Comparison of ENCODE assay signal across 8 cellular contexts in the genomic region with DNA sequence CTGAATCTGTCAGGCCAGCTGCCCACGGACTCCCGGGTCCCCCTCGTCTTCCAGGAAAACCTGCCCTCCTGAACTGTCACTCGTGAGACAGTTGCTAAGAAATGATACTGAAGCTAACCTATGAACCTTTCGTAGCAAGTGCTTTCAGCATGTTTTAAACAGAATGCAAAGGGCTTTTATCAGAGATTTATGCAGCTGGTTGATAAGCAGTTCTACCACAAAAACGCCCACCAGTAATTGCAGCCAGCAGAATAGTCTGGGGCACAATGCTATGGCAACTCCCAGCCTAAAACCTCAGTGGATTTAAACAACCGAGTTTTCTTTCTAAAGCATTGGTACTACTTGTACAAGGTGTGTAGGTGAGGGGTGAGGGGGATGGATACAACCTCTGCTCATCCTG.
"Had no signal": no experiment of that assay in that cellular context is flagged by ENCODE, and none has a peak within 500 bp of the region (broad histone marks: within the 10 kb centered on the region; RNA-seq: fewer than 3 reads in every experiment).

No MANE protein-coding gene starts in this region.

- FAIRE-seq: G401.6, GM12878, GM12891, GM12892, GM18507, GM19239 had no signal

- ATAC-seq: GM12878 had no signal

- H3K4me3 ChIP-seq: GM12878 had no signal

- DNase-seq: GDM1, GF-D8 had no signal
